35 cellular contexts compared by ENCODE assay signal in the genomic region with DNA sequence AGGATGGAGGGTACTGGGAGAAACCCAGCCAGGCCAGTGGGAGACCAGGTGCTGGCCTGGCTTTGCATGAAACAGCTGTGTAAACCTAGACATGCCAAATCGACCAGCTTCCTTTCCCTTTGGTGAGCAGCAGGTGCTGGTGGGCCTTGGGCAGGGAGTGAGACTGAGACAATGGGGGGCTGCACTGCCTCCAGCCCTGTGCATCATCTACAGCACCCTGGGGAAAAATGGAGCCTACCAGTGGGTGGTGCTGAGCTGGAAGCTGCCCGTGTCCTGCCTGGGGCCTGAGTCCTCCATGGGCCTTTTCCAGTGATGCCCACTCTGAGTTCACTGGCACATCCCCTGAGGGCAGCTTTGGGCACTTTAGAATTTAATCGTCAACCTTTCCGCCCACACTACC. TPM values are rescaled to one million over a fixed set of nuclear protein-coding genes. Genes with fewer than 3 reads are reported as not detected.
"Had no signal": no experiment of that assay in that cellular context is flagged by ENCODE, and none has a peak within 500 bp of the region (broad histone marks: within the 10 kb centered on the region; RNA-seq: fewer than 3 reads in every experiment).

No MANE protein-coding gene starts in this region.

- H3K27me3 ChIP-seq: breast epithelium, esophagus muscularis mucosa, heart left ventricle, upper lobe of left lung, vagina had no signal

- ATAC-seq: activated CD8-positive, alpha-beta T cell treated with anti-CD3 and anti-CD28 coated beads for 36 hours; activated T-cell treated with anti-CD3 and anti-CD28 coated beads, Interleukin-2, amount 50 U/mL, for 4 hours; activated T-helper 17 cell treated with anti-CD3 and anti-CD28 coated beads, Interleukin-2, amount 50 U/mL, for 72 hours; heart left ventricle; mucosa of descending colon; natural killer cell treated with Interleukin-12 subunit alpha and Interleukin-12 subunit beta and Interleukin-15 and Interleukin-18, amount 100 ng/mL, for 72 hours; sciatic nerve; stimulated activated effector memory CD8-positive, alpha-beta T cell treated with anti-CD3 and anti-CD28 coated beads, Interleukin-12 subunit alpha, Interleukin-12 subunit beta, amount 100 ng/mL, for 72 hours; WTC11 had no signal

- H3K36me3 ChIP-seq: breast epithelium, esophagus muscularis mucosa, heart left ventricle, left ventricle myocardium inferior, prostate gland, thoracic aorta, upper lobe of left lung, vagina had no signal

- H3K9me3 ChIP-seq: prostate gland, vagina had no signal

- H3K4me3 Mint-ChIP-seq: activated CD8-positive, alpha-beta T cell treated with anti-CD3 and anti-CD28 coated beads for 36 hours; activated T-cell treated with anti-CD3 and anti-CD28 coated beads, Interleukin-2, amount 50 U/mL, for 4 hours; activated T-helper 17 cell treated with anti-CD3 and anti-CD28 coated beads, Interleukin-2, amount 50 U/mL, for 72 hours; dendritic cell treated with granulocyte-macrophage colony-stimulating factor and Interleukin-4, amounts not matched to agents 40 ng/mL and 50 ng/mL, for 4 days; natural killer cell treated with Interleukin-12 subunit alpha and Interleukin-12 subunit beta and Interleukin-15 and Interleukin-18, amount 100 ng/mL, for 72 hours; stimulated activated effector memory CD8-positive, alpha-beta T cell treated with anti-CD3 and anti-CD28 coated beads, Interleukin-12 subunit alpha, Interleukin-12 subunit beta, amount 100 ng/mL, for 72 hours; stimulated activated naive CD8-positive, alpha-beta T cell treated with anti-CD3 and anti-CD28 coated beads, Interleukin-15, Interleukin-2, amounts not matched to agents 100 ng/mL and 50 ng/mL, for 24 hours; WTC11 had no signal

- DNase-seq: activated CD4-positive, alpha-beta T cell treated with anti-CD3 and anti-CD28 coated beads for 1 hour; activated CD4-positive, alpha-beta T cell treated with anti-CD3 and anti-CD28 coated beads, Interleukin-2, amount 50 U/mL, for 1 hour; activated CD8-positive, alpha-beta T cell treated with anti-CD3 and anti-CD28 coated beads for 36 hours; activated gamma-delta T cell treated with Interleukin-2 at 50 U/mL for 16 hours; activated naive CD4-positive, alpha-beta T cell treated with anti-CD3 and anti-CD28 coated beads, Interleukin-2, amount 50 U/mL, for 16 hours; activated T-cell treated with anti-CD3 and anti-CD28 coated beads, Interleukin-2, amount 50 U/mL, for 4 hours; amygdala; central memory CD4-positive, alpha-beta T cell; heart left ventricle; kidney glomerular epithelial cell; left ventricle myocardium inferior; mesendoderm; mucosa of descending colon; retina; stimulated activated CD4-positive, alpha-beta T cell treated with anti-CD3 and anti-CD28 coated beads, Interleukin-4, amount 100 ng/mL, for 24 hours; T-helper 2 cell; upper lobe of left lung had no signal

- H3K27ac ChIP-seq: breast epithelium, esophagus muscularis mucosa, foreskin keratinocyte, heart left ventricle, left ventricle myocardium inferior, prostate gland, skin epidermis, thoracic aorta, upper lobe of left lung, vagina had no signal

- H3K36me3 Mint-ChIP-seq: stimulated activated effector memory CD8-positive, alpha-beta T cell treated with anti-CD3 and anti-CD28 coated beads, Interleukin-12 subunit alpha, Interleukin-12 subunit beta, amount 100 ng/mL, for 72 hours had no signal

- H3K27me3 Mint-ChIP-seq: dendritic cell treated with granulocyte-macrophage colony-stimulating factor and Interleukin-4, amounts not matched to agents 40 ng/mL and 50 ng/mL, for 4 days had no signal

- H3K4me3 ChIP-seq: breast epithelium, esophagus muscularis mucosa, heart left ventricle, left ventricle myocardium inferior, lung, mucosa of descending colon, prostate gland, skin epidermis, thoracic aorta, upper lobe of left lung, vagina had no signal

- H3K27ac Mint-ChIP-seq: activated CD8-positive, alpha-beta T cell treated with anti-CD3 and anti-CD28 coated beads for 36 hours; activated T-helper 17 cell treated with anti-CD3 and anti-CD28 coated beads, Interleukin-2, amount 50 U/mL, for 72 hours; dendritic cell treated with granulocyte-macrophage colony-stimulating factor and Interleukin-4, amounts not matched to agents 40 ng/mL and 50 ng/mL, for 4 days; natural killer cell treated with Interleukin-12 subunit alpha and Interleukin-12 subunit beta and Interleukin-15 and Interleukin-18, amount 100 ng/mL, for 72 hours; stimulated activated effector memory CD8-positive, alpha-beta T cell treated with anti-CD3 and anti-CD28 coated beads, Interleukin-12 subunit alpha, Interleukin-12 subunit beta, amount 100 ng/mL, for 72 hours; stimulated activated naive CD8-positive, alpha-beta T cell treated with anti-CD3 and anti-CD28 coated beads, Interleukin-15, Interleukin-2, amounts not matched to agents 100 ng/mL and 50 ng/mL, for 24 hours; WTC11 had no signal

- H3K4me1 ChIP-seq: breast epithelium, esophagus muscularis mucosa, heart left ventricle, left ventricle myocardium inferior, prostate gland, upper lobe of left lung, vagina had no signal

- H3K9me3 Mint-ChIP-seq: natural killer cell treated with Interleukin-12 subunit alpha and Interleukin-12 subunit beta and Interleukin-15 and Interleukin-18, amount 100 ng/mL, for 72 hours had no signal

- H3K4me1 Mint-ChIP-seq: activated T-helper 17 cell treated with anti-CD3 and anti-CD28 coated beads, Interleukin-2, amount 50 U/mL, for 72 hours; stimulated activated effector memory CD8-positive, alpha-beta T cell treated with anti-CD3 and anti-CD28 coated beads, Interleukin-12 subunit alpha, Interleukin-12 subunit beta, amount 100 ng/mL, for 72 hours; WTC11 had no signal

RNA-seq across cellular contexts. Expression of a gene that starts 19.2 kb away (rescaled TPM):
- total RNA-seq: activated T-helper 17 cell treated with anti-CD3 and anti-CD28 coated beads, Interleukin-2, amount 50 U/mL, for 72 hours; esophagus muscularis mucosa; foreskin keratinocyte; heart left ventricle; left ventricle myocardium inferior; myocyte; natural killer cell treated with Interleukin-12 subunit alpha and Interleukin-12 subunit beta and Interleukin-15 and Interleukin-18, amount 100 ng/mL, for 72 hours; osteoblast; sciatic nerve; subcutaneous adipose tissue; WTC11 had no signal
